ENCODE assay signal across 8 cellular contexts in the genomic region with DNA sequence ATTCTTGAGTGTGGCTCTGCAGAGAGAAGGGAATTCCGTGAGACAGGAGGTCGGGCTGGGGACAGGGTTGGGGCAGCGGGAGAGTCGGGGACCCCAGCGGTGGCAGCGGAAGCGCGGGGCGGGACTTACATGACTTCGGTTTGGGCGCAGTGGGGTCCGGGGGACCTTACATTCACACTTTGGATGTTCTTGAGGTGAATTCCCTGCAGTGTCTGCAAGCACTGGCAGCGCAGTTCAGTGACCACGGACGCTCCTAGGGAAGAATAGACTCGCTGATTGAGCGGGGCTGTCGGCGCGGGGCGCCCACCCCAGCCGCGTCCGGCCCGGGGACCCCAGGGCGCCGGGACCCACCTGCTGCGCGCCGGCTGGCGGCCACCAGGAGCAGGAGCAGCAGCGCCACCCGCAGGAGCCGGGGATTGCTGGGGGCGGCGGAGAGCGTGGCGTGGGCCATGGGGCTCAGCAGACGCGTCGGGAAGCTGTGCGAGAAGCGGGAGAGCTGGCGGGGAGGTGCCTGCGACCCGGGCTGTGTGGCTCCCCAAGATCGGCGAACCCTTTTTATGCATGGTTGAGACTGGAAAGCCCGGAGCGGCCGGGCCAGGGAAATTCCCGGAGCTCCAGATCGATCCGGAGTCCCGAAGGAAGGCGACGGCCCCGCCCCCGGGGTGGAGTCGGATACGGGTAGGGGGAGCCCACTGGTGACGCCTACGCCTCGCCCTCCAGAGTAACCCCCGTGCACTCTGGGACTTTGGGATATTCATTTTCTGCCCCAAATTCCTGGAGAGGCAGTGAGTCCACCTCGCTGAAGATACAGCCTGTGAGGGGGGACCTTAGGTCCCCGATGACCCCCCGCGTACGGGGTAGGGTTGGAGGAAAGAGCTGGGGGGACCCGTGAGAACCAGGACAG. TPM values are rescaled to one million over a fixed set of nuclear protein-coding genes. Genes with fewer than 3 reads are reported as not detected.
A peak's percentile ranks its signal among the peaks of the same experiment; 100 is the strongest.
DNase-seq lines count a peak whose midpoint lies in the region; ATAC-seq, FAIRE-seq and TF ChIP-seq lines count a peak whose summit lies in the region.

A gene (minus strand): TSS at position 529 of the 904 bp plus-strand sequence. CDS start 78 bp downstream, at position 451.

- H3K79me2 ChIP-seq in keratinocyte (ENCODE audit: control insufficient read depth, insufficient read depth, low read length) = no peaks in the 10 kb centered on the region

- H3K4me3 ChIP-seq in SJSA1 = peak within 1 kb of the TSS; percentile 60
- H3K4me3 ChIP-seq in colonic mucosa = peak within 1 kb of the TSS; percentile 59
- peak within 1 kb of the TSS; percentile 55 to 89 (median 82) for H3K4me3 ChIP-seq in keratinocyte (ENCODE audit: control insufficient read depth in 2 of 3, extremely low read depth in 1 of 3, insufficient read depth in 2 of 3, low read depth in 1 of 3, low read length in 3 of 3)
- H3K4me3 ChIP-seq in skeletal muscle tissue (ENCODE audit: low read length in 3 of 3) = peak within 1 kb of the TSS; percentile 75 to 81 (median 76)

- H3K36me3 ChIP-seq in SJSA1 (no peaks in the 10 kb centered on the region), colonic mucosa (no peaks in the 10 kb centered on the region), keratinocyte (ENCODE audit: control insufficient read depth in 2 of 2, extremely low read depth in 1 of 2, insufficient read depth in 2 of 2, low read length in 2 of 2) (no peaks in the 10 kb centered on the region), skeletal muscle tissue (ENCODE audit: control insufficient read depth in 3 of 3, insufficient read depth in 3 of 3, low read length in 3 of 3) (no peaks in the 10 kb centered on the region)

- no peaks in the 10 kb centered on the region for H3K9me1 ChIP-seq in keratinocyte (ENCODE audit: control insufficient read depth, extremely low read depth, insufficient read depth, low read length)

- ATAC-seq in HG02938 (IDR thresholded peaks at IDR 0.05; ENCODE audit: unreplicated experiment) = peak; percentile 47
- ATAC-seq in HG03565 (IDR thresholded peaks at IDR 0.05; ENCODE audit: unreplicated experiment) = no peak

- no peaks in the 10 kb centered on the region for H3K9me3 ChIP-seq in SJSA1 (replicated peaks)
- no peaks in the 10 kb centered on the region for H3K9me3 ChIP-seq in colonic mucosa
- H3K9me3 ChIP-seq in keratinocyte (ENCODE audit: control insufficient read depth, low read depth, low read length) = no peaks in the 10 kb centered on the region
- H3K9me3 ChIP-seq in skeletal muscle tissue (ENCODE audit: control insufficient read depth in 3 of 3, low read length in 3 of 3) = no peaks in the 10 kb centered on the region

- no peaks in the 10 kb centered on the region for H3K4me1 ChIP-seq in SJSA1 (replicated peaks)
- H3K4me1 ChIP-seq in colonic mucosa = no peaks in the 10 kb centered on the region
- peaks cover 14% of the 10 kb centered on the region for H3K4me1 ChIP-seq in keratinocyte (ENCODE audit: control insufficient read depth, extremely low read depth, insufficient read depth, low read length)
- peaks cover 4 to 7% (median 4%) of the 10 kb centered on the region in 3 donors for H3K4me1 ChIP-seq in skeletal muscle tissue (ENCODE audit: control insufficient read depth in 3 of 3, insufficient read depth in 3 of 3, low read length in 3 of 3)

- peak; percentile 40 for TF ChIP-seq CTCF in colonic mucosa (IDR thresholded peaks at IDR 0.05)
- peak in 2 of 3 experiments; percentile 14 to 16 for TF ChIP-seq CTCF in keratinocyte (optimal IDR thresholded peaks at IDR 0.05 in 1 of 3, IDR thresholded peaks at IDR 0.05 in 1 of 3, conservative IDR thresholded peaks at IDR 0.05 in 1 of 3; ENCODE audit: extremely low read depth in 1 of 3, insufficient read depth in 2 of 3, low read length in 3 of 3)

- H3K27me3 ChIP-seq in SJSA1 (replicated peaks) (no peaks in the 10 kb centered on the region), colonic mucosa (no peaks in the 10 kb centered on the region), keratinocyte (ENCODE audit: control insufficient read depth, extremely low read depth, insufficient read depth, low read length) (no peaks in the 10 kb centered on the region), skeletal muscle tissue (ENCODE audit: control insufficient read depth in 3 of 3, insufficient read depth in 3 of 3, low read length in 3 of 3) (peaks cover 6 to 9% (median 7%) of the 10 kb centered on the region in 3 donors)

- peak within 1 kb of the TSS; percentile 13; the same call in 1 of the 2 replicates for H3K27ac ChIP-seq in SJSA1
- H3K27ac ChIP-seq in colonic mucosa = peak within 1 kb of the TSS; percentile 68
- peak within 1 kb of the TSS; percentile 83 for H3K27ac ChIP-seq in keratinocyte (ENCODE audit: control insufficient read depth, insufficient read depth, low read length)
- H3K27ac ChIP-seq in skeletal muscle tissue (ENCODE audit: low read depth, low read length) = peak within 1 kb of the TSS; percentile 41

- H3K4me2 ChIP-seq in keratinocyte (ENCODE audit: control insufficient read depth, extremely low read depth, insufficient read depth, low read depth, low read length) = peak within 1 kb of the TSS; percentile 88

- FAIRE-seq in GM12891 (lab: Jason Lieb, UNC) (peak; percentile 9), keratinocyte (lab: Jason Lieb, UNC) (peak; percentile 13)

- intact Hi-C loops in colonic mucosa (cut with DNase I) = loop anchor here (5.0 kb wide), 1 partner anchor 171 kb away; a partner anchor contains a TSS

- dilution Hi-C loops in keratinocyte (cut with MboI; ENCODE audit: extremely low pct_ligation_motif_present, low sequenced_read_pairs) = no loop called here

- H3K9ac ChIP-seq in colonic mucosa (ENCODE audit: low read depth in 2 of 2, low read length in 2 of 2) = peak within 1 kb of the TSS; percentile 82 to 89
- H3K9ac ChIP-seq in keratinocyte (ENCODE audit: control insufficient read depth, extremely low read depth, insufficient read depth, low read length) = peak within 1 kb of the TSS; percentile 90
- peak within 1 kb of the TSS; percentile 64 to 71 (median 69) for H3K9ac ChIP-seq in skeletal muscle tissue (ENCODE audit: low read depth in 1 of 3, low read length in 3 of 3)

- peak; percentile 52 for DNase-seq in AG08395 (ENCODE audit: low spot score)
- DNase-seq in GM12891 (ENCODE audit: insufficient read length, low spot score) = no peak
- peak; percentile 70 to 73 for DNase-seq in SJSA1 (ENCODE audit: low read depth in 1 of 2, low spot score in 2 of 2)
- DNase-seq in colonic mucosa = peak; percentile 95
- no peak for DNase-seq in keratinocyte (ENCODE audit: low read depth, low spot score)

- peak within 1 kb of the TSS; percentile 94 for H2AFZ ChIP-seq in keratinocyte (ENCODE audit: control insufficient read depth, low read length)

- H4K20me1 ChIP-seq in keratinocyte (ENCODE audit: control insufficient read depth, extremely low read depth, insufficient read depth, low read length) = no peaks in the 10 kb centered on the region

- no peak for TF ChIP-seq POLR2A in GM12891 (IDR thresholded peaks at IDR 0.05; ENCODE audit: low read depth, low read length)

TF ChIP-seq in GM12891, 5 proteins besides CTCF, POLR2A, EP300 and RAD21:
- TF ChIP-seq POLR2AphosphoS5 (IDR thresholded peaks at IDR 0.05; ENCODE audit: low read depth, low read length) (no peak), TAF1 (IDR thresholded peaks at IDR 0.05; ENCODE audit: low read depth, low read length) (no peak), POU2F2 (IDR thresholded peaks at IDR 0.05; ENCODE audit: low read depth, low read length) (no peak), SPI1 (IDR thresholded peaks at IDR 0.05; ENCODE audit: low read depth, low read length) (no peak)

RNA-seq across cellular contexts. Expression of the gene that starts here (rescaled TPM):
- polyA plus RNA-seq in GM12891 (2012; ENCODE audit: low read depth, missing spikeins) = not detected
- total RNA-seq in SJSA1 (2014; rRNA removed; shearing (Covaris generic)) = 0.34 TPM in 1 of 2 replicates, not detected in the other
- total RNA-seq in colonic mucosa (10 to 100 TPM; 17.5 to 20.2 TPM), skeletal muscle tissue (not detected)
- polyA plus RNA-seq in keratinocyte = 2.9 to 10.8 TPM (median 6.3 TPM) in 3 replicates
- 0.50 TPM for polyA plus RNA-seq in keratinocyte (2011; ENCODE audit: low read depth)
- 5.6 and 7.3 TPM in 2 replicates for polyA plus RNA-seq in keratinocyte (2011; cell fraction: cytosol; rRNA removed)
- polyA plus RNA-seq in keratinocyte (2011; cell fraction: nucleus; rRNA removed) = 20.1 and 32.2 TPM in 2 replicates
- 0.68 and 5.8 TPM in 2 replicates for polyA plus RNA-seq in keratinocyte (2012; ENCODE audit: low replicate concordance)
- 0.59 to 2.2 TPM (median 1.0 TPM) in 3 replicates for polyA minus RNA-seq in keratinocyte
- polyA minus RNA-seq in keratinocyte (2011; cell fraction: cytosol; rRNA and poly(A)+ RNA removed) = 1.9 TPM
- polyA minus RNA-seq in keratinocyte (2011; cell fraction: nucleus; rRNA and poly(A)+ RNA removed) = 5.5 and 5.7 TPM in 2 replicates

Comparison
In these comparisons a context has a peak if more than half of its experiments do, and no peak if none do; other contexts are left out.
1. RNA of the gene that starts here (total RNA-seq): 17.5 to 20.2 TPM in colonic mucosa; 0.34 TPM in SJSA1 and not detected in skeletal muscle tissue (single experiment); every median in the first group is over 10 times any median in the second.
2. Peak in DNase-seq, H3K4me3 ChIP-seq and H3K27ac ChIP-seq in SJSA1; RNA of the gene not detected or under 1 TPM.
3. DNase-seq: peak in AG08395 (single experiment) and colonic mucosa (single experiment); none in GM12891 (single experiment) and keratinocyte (single experiment).
4. H3K27ac ChIP-seq: peak in every context shown above with its lines; median percentile 83 in keratinocyte; 68 in colonic mucosa; 41 in skeletal muscle tissue; 13 in SJSA1.
5. Peak in every context shown above with its lines, with median percentiles within 50 percentile points of each other: H3K4me3 ChIP-seq and H3K9ac ChIP-seq.